1 cellular context compared by ENCODE assay signal in genomic region chr11:65321828-65322495, GRCh38.
TF ChIP-seq lines count a peak whose summit lies in the region.

No MANE protein-coding gene starts in this region.

TF ChIP-seq in HepG2, 621 proteins besides CTCF, POLR2A, EP300 and RAD21:
- no peak for TF ChIP-seq ZNF83 (CRISPR knock-in tag; IDR thresholded peaks at IDR 0.05; ENCODE audit: borderline replicate concordance)
- peak; percentile 94 for TF ChIP-seq LCORL (IDR thresholded peaks at IDR 0.05)
- no peak for TF ChIP-seq LCORL (CRISPR knock-in tag; IDR thresholded peaks at IDR 0.05)
- TF ChIP-seq ZC3H13 (CRISPR knock-in tag; IDR thresholded peaks at IDR 0.05): 0 out of 2 replicates have a peak, but pooled peaks have one; percentile 17
- peak; percentile 3 for TF ChIP-seq RBM22 (optimal IDR thresholded peaks at IDR 0.05; ENCODE audit: low read length)
